ENCODE assay signal across 19 cellular contexts in genomic region chr5:171706736-171707440, GRCh38.
"Had no signal": no experiment of that assay in that cellular context is flagged by ENCODE, and none has a peak within 500 bp of the region (broad histone marks: within the 10 kb centered on the region; RNA-seq: fewer than 3 reads in every experiment).

No MANE protein-coding gene starts in this region.

- H3K27ac ChIP-seq: epithelial cell of prostate, heart right ventricle, lower lobe of right lung, tibial nerve, VCaP had no signal

- H3K27ac Mint-ChIP-seq: activated CD4-positive, alpha-beta memory T cell treated with anti-CD3 and anti-CD28 coated beads, Interleukin-2, amount 10 ng/mL, durations not matched to agents 7 days and 5 days; activated CD4-positive, alpha-beta T cell treated with anti-CD3 and anti-CD28 coated beads, Interleukin-2, amount 10 ng/mL, durations not matched to agents 24 days and 14 days; activated naive CD4-positive, alpha-beta T cell treated with anti-CD3 and anti-CD28 coated beads, Interleukin-2, amount 10 ng/mL, durations not matched to agents 7 days and 5 days; activated T-cell treated with anti-CD3 and anti-CD28 coated beads, Interleukin-2, amount 50 U/mL, for 72 hours; brain; naive thymus-derived CD4-positive, alpha-beta T cell; stimulated activated effector memory CD8-positive, alpha-beta T cell treated with anti-CD3 and anti-CD28 coated beads, Interleukin-12 subunit alpha, Interleukin-12 subunit beta, amount 100 ng/mL, for 72 hours had no signal

- H3K4me1 ChIP-seq: lower lobe of right lung, tibial nerve had no signal

- DNase-seq: activated CD4-positive, alpha-beta memory T cell treated with anti-CD3 and anti-CD28 coated beads, Interleukin-2, amount 10 ng/mL, durations not matched to agents 7 days and 5 days; activated CD4-positive, alpha-beta T cell treated with anti-CD3 and anti-CD28 coated beads, Interleukin-2, amount 10 ng/mL, durations not matched to agents 24 days and 14 days; activated effector memory CD4-positive, alpha-beta T cell treated with anti-CD3 and anti-CD28 coated beads, Interleukin-2, amount 50 U/mL, for 16 hours; activated naive CD4-positive, alpha-beta T cell treated with anti-CD3 and anti-CD28 coated beads, Interleukin-2, amount 10 ng/mL, durations not matched to agents 7 days and 5 days; activated T-cell treated with anti-CD3 and anti-CD28 coated beads, Interleukin-2, amount 50 U/mL, for 72 hours; lower lobe of right lung; naive thymus-derived CD4-positive, alpha-beta T cell; occipital lobe; posterior cingulate gyrus; stimulated activated naive CD8-positive, alpha-beta T cell treated with anti-CD3 and anti-CD28 coated beads, Interleukin-15, amount 100 ng/mL, for 72 hours had no signal

- H3K9me3 Mint-ChIP-seq: activated CD4-positive, alpha-beta memory T cell treated with anti-CD3 and anti-CD28 coated beads, Interleukin-2, amount 10 ng/mL, durations not matched to agents 7 days and 5 days; activated CD4-positive, alpha-beta T cell treated with anti-CD3 and anti-CD28 coated beads, Interleukin-2, amount 10 ng/mL, durations not matched to agents 24 days and 14 days; activated naive CD4-positive, alpha-beta T cell treated with anti-CD3 and anti-CD28 coated beads, Interleukin-2, amount 10 ng/mL, durations not matched to agents 7 days and 5 days; activated T-cell treated with anti-CD3 and anti-CD28 coated beads, Interleukin-2, amount 50 U/mL, for 72 hours; naive thymus-derived CD4-positive, alpha-beta T cell; stimulated activated effector memory CD8-positive, alpha-beta T cell treated with anti-CD3 and anti-CD28 coated beads, Interleukin-12 subunit alpha, Interleukin-12 subunit beta, amount 100 ng/mL, for 72 hours; stimulated activated naive CD8-positive, alpha-beta T cell treated with anti-CD3 and anti-CD28 coated beads, Interleukin-15, amount 100 ng/mL, for 72 hours had no signal

- ATAC-seq: activated CD4-positive, CD25-positive, alpha-beta regulatory T cell treated with anti-CD3 and anti-CD28 coated beads, Interleukin-2, amount 50 U/mL, for 24 hours; activated T-cell treated with anti-CD3 and anti-CD28 coated beads, Interleukin-2, amount 50 U/mL, for 72 hours; heart right ventricle; left lobe of liver; lower lobe of right lung; naive thymus-derived CD4-positive, alpha-beta T cell; stimulated activated effector memory CD8-positive, alpha-beta T cell treated with anti-CD3 and anti-CD28 coated beads, Interleukin-12 subunit alpha, Interleukin-12 subunit beta, amount 100 ng/mL, for 72 hours; stimulated activated naive CD8-positive, alpha-beta T cell treated with anti-CD3 and anti-CD28 coated beads, Interleukin-15, amount 100 ng/mL, for 72 hours had no signal

- H3K36me3 Mint-ChIP-seq: activated naive CD4-positive, alpha-beta T cell treated with anti-CD3 and anti-CD28 coated beads, Interleukin-2, amount 10 ng/mL, durations not matched to agents 7 days and 5 days; brain; naive thymus-derived CD4-positive, alpha-beta T cell; stimulated activated effector memory CD8-positive, alpha-beta T cell treated with anti-CD3 and anti-CD28 coated beads, Interleukin-12 subunit alpha, Interleukin-12 subunit beta, amount 100 ng/mL, for 72 hours had no signal

- H3K4me3 ChIP-seq: heart right ventricle, lower lobe of right lung, tibial nerve had no signal

- H3K27me3 ChIP-seq: heart right ventricle, tibial nerve had no signal

- H3K4me3 Mint-ChIP-seq: activated CD4-positive, alpha-beta memory T cell treated with anti-CD3 and anti-CD28 coated beads, Interleukin-2, amount 10 ng/mL, durations not matched to agents 7 days and 5 days; activated CD4-positive, alpha-beta T cell treated with anti-CD3 and anti-CD28 coated beads, Interleukin-2, amount 10 ng/mL, durations not matched to agents 24 days and 14 days; activated naive CD4-positive, alpha-beta T cell treated with anti-CD3 and anti-CD28 coated beads, Interleukin-2, amount 10 ng/mL, durations not matched to agents 7 days and 5 days; activated T-cell treated with anti-CD3 and anti-CD28 coated beads, Interleukin-2, amount 50 U/mL, for 72 hours; brain; naive thymus-derived CD4-positive, alpha-beta T cell; neural crest cell; stimulated activated effector memory CD8-positive, alpha-beta T cell treated with anti-CD3 and anti-CD28 coated beads, Interleukin-12 subunit alpha, Interleukin-12 subunit beta, amount 100 ng/mL, for 72 hours; stimulated activated naive CD8-positive, alpha-beta T cell treated with anti-CD3 and anti-CD28 coated beads, Interleukin-15, amount 100 ng/mL, for 72 hours had no signal

- H3K9me3 ChIP-seq: heart right ventricle, lower lobe of right lung, tibial nerve had no signal

- H3K27me3 Mint-ChIP-seq: activated CD4-positive, alpha-beta memory T cell treated with anti-CD3 and anti-CD28 coated beads, Interleukin-2, amount 10 ng/mL, durations not matched to agents 7 days and 5 days; activated CD4-positive, alpha-beta T cell treated with anti-CD3 and anti-CD28 coated beads, Interleukin-2, amount 10 ng/mL, durations not matched to agents 24 days and 14 days had no signal

- H3K36me3 ChIP-seq: heart right ventricle, lower lobe of right lung, tibial nerve had no signal

- H3K4me1 Mint-ChIP-seq: activated CD4-positive, alpha-beta memory T cell treated with anti-CD3 and anti-CD28 coated beads, Interleukin-2, amount 10 ng/mL, durations not matched to agents 7 days and 5 days; activated CD4-positive, alpha-beta T cell treated with anti-CD3 and anti-CD28 coated beads, Interleukin-2, amount 10 ng/mL, durations not matched to agents 24 days and 14 days; activated naive CD4-positive, alpha-beta T cell treated with anti-CD3 and anti-CD28 coated beads, Interleukin-2, amount 10 ng/mL, durations not matched to agents 7 days and 5 days; naive thymus-derived CD4-positive, alpha-beta T cell; stimulated activated effector memory CD8-positive, alpha-beta T cell treated with anti-CD3 and anti-CD28 coated beads, Interleukin-12 subunit alpha, Interleukin-12 subunit beta, amount 100 ng/mL, for 72 hours; stimulated activated naive CD8-positive, alpha-beta T cell treated with anti-CD3 and anti-CD28 coated beads, Interleukin-15, amount 100 ng/mL, for 72 hours had no signal
